Comparison of ENCODE assay signal across 12 cellular contexts in the genomic region with DNA sequence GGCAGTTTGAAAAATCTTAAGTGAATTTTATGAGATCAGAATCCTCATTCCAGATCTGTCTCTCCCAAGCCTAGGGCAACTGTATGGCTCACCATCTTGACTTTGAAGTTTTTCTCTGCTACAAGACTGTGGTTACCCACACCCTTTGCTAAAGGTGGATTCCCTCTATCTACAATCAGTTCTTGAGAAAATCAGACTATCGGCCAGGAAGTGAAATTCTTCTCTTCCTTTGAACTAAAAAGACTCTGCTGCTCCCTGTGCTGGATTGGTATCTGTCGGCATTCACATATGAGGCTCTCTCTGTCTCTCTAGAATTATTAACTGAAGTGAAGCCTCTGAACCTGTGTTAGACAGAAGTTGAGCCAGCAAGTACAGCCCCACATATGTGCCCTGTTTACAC.
DNase-seq lines count a peak whose midpoint lies in the region; ATAC-seq and TF ChIP-seq lines count a peak whose summit lies in the region.
"Had no signal": no experiment of that assay in that cellular context is flagged by ENCODE, and none has a peak within 500 bp of the region (broad histone marks: within the 10 kb centered on the region; RNA-seq: fewer than 3 reads in every experiment).

No MANE protein-coding gene starts in this region.

- H3K27ac ChIP-seq in 22Rv1: peak overlapping the region; percentile 31; the same call in 1 of the 2 replicates
- no peak overlapping the region for H3K27ac ChIP-seq in CD8-positive, alpha-beta T cell (ENCODE audit: low read depth, low read length)
- no peak overlapping the region for H3K27ac ChIP-seq in RWPE2 (ENCODE audit: poor library complexity, severe bottlenecking)
- peak overlapping the region; percentile 72 for H3K27ac ChIP-seq in hepatocyte
- no peak overlapping the region for H3K27ac ChIP-seq in neuronal stem cell (replicated peaks; ENCODE audit: low read length)
- H3K27ac ChIP-seq: psoas muscle, testis had no signal

- peaks cover 22% of the 10 kb centered on the region for H3K4me1 Mint-ChIP-seq in CD8-positive, alpha-beta T cell (ENCODE audit: low read depth)

- TF ChIP-seq CTCF in 22Rv1 (IDR thresholded peaks at IDR 0.05) (no peak), RWPE2 (IDR thresholded peaks at IDR 0.05; ENCODE audit: poor library complexity, severe bottlenecking) (no peak), hepatocyte (IDR thresholded peaks at IDR 0.05; ENCODE audit: poor library complexity) (no peak)
- no peak for TF ChIP-seq CTCF in CD8-positive, alpha-beta T cell (IDR thresholded peaks at IDR 0.05)

- H2BK120ac ChIP-seq in neuronal stem cell (ENCODE audit: low read depth, low read length): no peak overlapping the region

- no peaks in the 10 kb centered on the region for H3K36me3 ChIP-seq in CD8-positive, alpha-beta T cell (ENCODE audit: insufficient read depth, low read length)
- H3K36me3 ChIP-seq in RWPE2 (ENCODE audit: low read depth): no peaks in the 10 kb centered on the region
- no peaks in the 10 kb centered on the region for H3K36me3 ChIP-seq in hepatocyte (replicated peaks; ENCODE audit: insufficient read depth, low read depth)
- no peaks in the 10 kb centered on the region for H3K36me3 ChIP-seq in neuronal stem cell (replicated peaks in 1 of 2; ENCODE audit: control insufficient read depth in 2 of 2, insufficient read depth in 2 of 2, low read length in 2 of 2)

- H2BK15ac ChIP-seq in neuronal stem cell (ENCODE audit: low read length): no peak overlapping the region

- H3K9ac ChIP-seq in neuronal stem cell (ENCODE audit: low read depth, low read length, poor library complexity): no peak overlapping the region

- no peak overlapping the region for H3K23ac ChIP-seq in neuronal stem cell (ENCODE audit: low read depth, low read length, poor library complexity)

- H3K4ac ChIP-seq in neuronal stem cell (ENCODE audit: low read length): no peak overlapping the region

- 49% methylated on average over 2 of the region's 2 CpGs for WGBS in hepatocyte (ENCODE audit: low lambda C conversion rate, missing lambda C conversion rate)
- WGBS in neuronal stem cell (ENCODE audit: extremely low coverage in 2 of 2, insufficient read length in 2 of 2, insufficient replicate concordance in 1 of 2), 2 donors: no CpG with 5 or more reads among the region's 2 CpGs

- no peak overlapping the region for H3K4me3 ChIP-seq in CD8-positive, alpha-beta T cell (ENCODE audit: low read depth, low read length)
- H3K4me3 ChIP-seq in RWPE2 (ENCODE audit: severe bottlenecking) (no peak overlapping the region), hepatocyte (no peak overlapping the region), neuronal stem cell (ENCODE audit: low read length in 2 of 2) (no peak overlapping the region)
- H3K4me3 ChIP-seq: psoas muscle, testis had no signal

- DNase-seq in CD8-positive, alpha-beta T cell: no peak
- DNase-seq in RWPE2 (ENCODE audit: low spot score) (no peak), hepatocyte (ENCODE audit: low spot score) (no peak), NCI-H226 (no peak), putamen (ENCODE audit: low spot score) (no peak), activated gamma-delta T cell treated with Interleukin-2 at 50 U/mL for 16 hours (no peak), neuronal stem cell (ENCODE audit: low spot score) (no peak)
- DNase-seq: NCI-H187 treated with DMSO at 0.1 percent for 48 hours, psoas muscle, testis had no signal

- peak; percentile 73 for ATAC-seq in CD8-positive, alpha-beta T cell
- ATAC-seq in RWPE2 (ENCODE audit: low read depth): peak; percentile 58; the same call in 1 of the 3 replicates
- ATAC-seq: psoas muscle had no signal

- no peaks in the 10 kb centered on the region for H3K9me3 ChIP-seq in CD8-positive, alpha-beta T cell (ENCODE audit: low read length)
- H3K9me3 ChIP-seq in RWPE2 (ENCODE audit: severe bottlenecking): no peaks in the 10 kb centered on the region
- H3K9me3 ChIP-seq in hepatocyte (ENCODE audit: low read depth): no peaks in the 10 kb centered on the region
- H3K9me3 ChIP-seq in neuronal stem cell (replicated peaks in 1 of 2; ENCODE audit: control insufficient read depth in 2 of 2, insufficient read depth in 1 of 2, low read depth in 1 of 2, low read length in 2 of 2): no peaks in the 10 kb centered on the region
- H3K9me3 ChIP-seq: psoas muscle, testis had no signal

- H2AK5ac ChIP-seq in neuronal stem cell (ENCODE audit: low read depth, low read length): no peak overlapping the region

- H3K4me2 ChIP-seq in hepatocyte (peak overlapping the region; percentile 24), neuronal stem cell (ENCODE audit: insufficient read depth, low read length, poor library complexity, severe bottlenecking) (no peak overlapping the region)

- H3K4me1 ChIP-seq in CD8-positive, alpha-beta T cell (ENCODE audit: insufficient read depth, low read length): peaks cover 20% of the 10 kb centered on the region
- H3K4me1 ChIP-seq in RWPE2 (ENCODE audit: insufficient read depth, poor library complexity, severe bottlenecking) (peaks cover 17% of the 10 kb centered on the region), hepatocyte (ENCODE audit: insufficient read depth) (peaks cover 14% of the 10 kb centered on the region), neuronal stem cell (ENCODE audit: control insufficient read depth in 2 of 2, insufficient read depth in 1 of 2, low read depth in 1 of 2, low read length in 2 of 2) (no peaks in the 10 kb centered on the region)
- H3K4me1 ChIP-seq: psoas muscle, testis had no signal

- H4K8ac ChIP-seq in neuronal stem cell (ENCODE audit: low read depth, low read length): no peak overlapping the region

- H3K18ac ChIP-seq in neuronal stem cell (ENCODE audit: low read length): no peak overlapping the region

- H2BK5ac ChIP-seq in neuronal stem cell (ENCODE audit: low read length): no peak overlapping the region

- intact Hi-C loops in CD8-positive, alpha-beta T cell (cut with DNase I, micrococcal nuclease): loop anchor here in 1 of 2 experiments (2.0 kb wide), 1 partner anchor 164 kb away; no protein-coding TSS in a partner anchor

- no peak overlapping the region for H4K91ac ChIP-seq in neuronal stem cell (ENCODE audit: low read depth, low read length, poor library complexity)

- no peak overlapping the region for H2AFZ ChIP-seq in hepatocyte
- no peak overlapping the region for H2AFZ ChIP-seq in neuronal stem cell (ENCODE audit: low read length)

- H3K27ac Mint-ChIP-seq in CD8-positive, alpha-beta T cell: no peak overlapping the region

- no peak overlapping the region for H2BK12ac ChIP-seq in neuronal stem cell (ENCODE audit: low read length)

- peaks cover 8% of the 10 kb centered on the region for H3K36me3 Mint-ChIP-seq in CD8-positive, alpha-beta T cell

- CTCF ChIA-PET in CD8-positive, alpha-beta T cell (lab: Charles Lee): interaction anchor here (1.1 to 1.6 kb wide), 2 partner anchors 9 to 23 kb away, joined by 3 read pairs; no protein-coding TSS in a partner anchor

- H4K20me1 ChIP-seq in hepatocyte (ENCODE audit: insufficient read depth, poor library complexity, severe bottlenecking): no peaks in the 10 kb centered on the region

- no peaks in the 10 kb centered on the region for H3K9me3 Mint-ChIP-seq in CD8-positive, alpha-beta T cell

- no peaks in the 10 kb centered on the region for H3K79me2 ChIP-seq in hepatocyte

- no peak overlapping the region for H3K14ac ChIP-seq in neuronal stem cell (ENCODE audit: low read length)

- H3K27me3 Mint-ChIP-seq in CD8-positive, alpha-beta T cell (ENCODE audit: low read depth): no peaks in the 10 kb centered on the region

- POLR2A ChIA-PET in CD8-positive, alpha-beta T cell (lab: Charles Lee): no interaction called here

- H3K79me1 ChIP-seq in neuronal stem cell (ENCODE audit: low read depth, low read length): no peaks in the 10 kb centered on the region

- no peak overlapping the region for H3K4me3 Mint-ChIP-seq in CD8-positive, alpha-beta T cell
- H3K4me3 Mint-ChIP-seq: brain had no signal

- H3K9me2 ChIP-seq in hepatocyte (replicated peaks; ENCODE audit: insufficient read depth): no peaks in the 10 kb centered on the region

- H3K27me3 ChIP-seq in CD8-positive, alpha-beta T cell (ENCODE audit: insufficient read depth, low read length): no peaks in the 10 kb centered on the region
- H3K27me3 ChIP-seq in RWPE2 (ENCODE audit: insufficient read depth, poor library complexity, severe bottlenecking): no peaks in the 10 kb centered on the region
- H3K27me3 ChIP-seq in hepatocyte: no peaks in the 10 kb centered on the region
- no peaks in the 10 kb centered on the region for H3K27me3 ChIP-seq in neuronal stem cell (ENCODE audit: control insufficient read depth in 3 of 3, insufficient read depth in 3 of 3, low read depth in 1 of 3, low read length in 3 of 3)
- H3K27me3 ChIP-seq: testis had no signal

Comparison
In these comparisons a context has a peak if more than half of its experiments do, and no peak if none do; other contexts are left out.
1. H3K27ac ChIP-seq: peak in 22Rv1 (single experiment) and hepatocyte (single experiment); none in CD8-positive, alpha-beta T cell (single experiment), RWPE2 (single experiment) and neuronal stem cell (single experiment).